In the genomic region with DNA sequence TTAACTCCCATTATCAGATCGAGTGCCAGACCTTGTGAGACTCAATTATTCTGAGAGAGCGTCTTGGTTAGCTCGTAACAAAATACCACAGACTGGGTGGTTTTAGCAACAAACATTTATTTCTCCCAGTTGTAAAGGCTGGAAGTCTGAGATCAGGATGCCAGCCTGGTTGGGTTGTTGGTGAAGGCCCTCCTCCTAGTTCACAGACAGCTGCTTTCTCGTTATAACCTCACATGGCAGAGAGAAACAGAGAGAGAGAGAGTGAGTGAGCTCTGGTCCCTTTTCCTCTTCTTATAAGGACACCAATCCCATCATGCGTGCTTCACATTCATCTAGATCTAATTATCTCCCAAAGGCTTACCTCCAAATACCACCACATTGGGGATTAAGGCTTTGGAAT, we compare ENCODE assay signal across 6 cellular contexts.
"Had no signal": no experiment of that assay in that cellular context is flagged by ENCODE, and none has a peak within 500 bp of the region (broad histone marks: within the 10 kb centered on the region; RNA-seq: fewer than 3 reads in every experiment).

No MANE protein-coding gene starts in this region.

- H3K9me3 ChIP-seq: HAP-1 had no signal

- DNase-seq: GM23248, H7, KBM-7 had no signal

- FAIRE-seq: HepG2 had no signal

- H3K4me1 ChIP-seq: HAP-1 had no signal

- H2AFZ ChIP-seq: GM23248 had no signal

- H3K27ac ChIP-seq: GM23248, HL-60 had no signal

- H3K9ac ChIP-seq: GM23248 had no signal

- H3K4me3 ChIP-seq: GM23248, HAP-1 had no signal

- H3K36me3 ChIP-seq: HAP-1 had no signal
